ENCODE assay signal across 9 cellular contexts in genomic region chr2:20421988-20422678, GRCh38. TPM values are rescaled to one million over a fixed set of nuclear protein-coding genes. Genes with fewer than 3 reads are reported as not detected.
A peak's percentile ranks its signal among the peaks of the same experiment; 100 is the strongest.
DNase-seq lines count a peak whose midpoint lies in the region; ATAC-seq, FAIRE-seq and TF ChIP-seq lines count a peak whose summit lies in the region.
"Had no signal": no experiment of that assay in that cellular context is flagged by ENCODE, and none has a peak within 500 bp of the region (broad histone marks: within the 10 kb centered on the region; RNA-seq: fewer than 3 reads in every experiment).

No MANE protein-coding gene starts in this region.

- intact Hi-C loops in kidney (cut with DNase I): no loop called here

- H3K9me3 Mint-ChIP-seq in activated naive CD4-positive, alpha-beta T cell treated with anti-CD3 and anti-CD28 coated beads, Interleukin-2, amount 10 ng/mL, durations not matched to agents 7 days and 5 days: no peaks in the 10 kb centered on the region

- peaks cover 9% of the 10 kb centered on the region for H3F3A ChIP-seq in smooth muscle cell (ENCODE audit: low read depth)

- 72% methylated on average over 11 of the region's 11 CpGs for WGBS in smooth muscle cell (ENCODE audit: low lambda C conversion rate)

- no peaks in the 10 kb centered on the region for H3K36me3 Mint-ChIP-seq in activated naive CD4-positive, alpha-beta T cell treated with anti-CD3 and anti-CD28 coated beads, Interleukin-2, amount 10 ng/mL, durations not matched to agents 7 days and 5 days

- H3K27ac ChIP-seq in kidney (ENCODE audit: low read depth in 2 of 2, low read length in 2 of 2) (peak overlapping the region in 1 of 2 donors; percentile 0), smooth muscle cell (ENCODE audit: low read depth) (no peak overlapping the region)

- H3K4me3 Mint-ChIP-seq in activated naive CD4-positive, alpha-beta T cell treated with anti-CD3 and anti-CD28 coated beads, Interleukin-2, amount 10 ng/mL, durations not matched to agents 7 days and 5 days: no peak overlapping the region
- H3K4me3 Mint-ChIP-seq: activated CD4-positive, alpha-beta T cell treated with anti-CD3 and anti-CD28 coated beads for 36 hours had no signal

- no peak overlapping the region for H3K27ac Mint-ChIP-seq in activated naive CD4-positive, alpha-beta T cell treated with anti-CD3 and anti-CD28 coated beads, Interleukin-2, amount 10 ng/mL, durations not matched to agents 7 days and 5 days
- H3K27ac Mint-ChIP-seq: activated CD4-positive, alpha-beta T cell treated with anti-CD3 and anti-CD28 coated beads for 36 hours had no signal

- H2AFZ ChIP-seq in smooth muscle cell (ENCODE audit: low read depth): no peak overlapping the region

- CTCF ChIA-PET in activated naive CD4-positive, alpha-beta T cell treated with anti-CD3 and anti-CD28 coated beads, Interleukin-2, amount 10 ng/mL, durations not matched to agents 7 days and 5 days (lab: Charles Lee): interaction anchor here (0.8 to 6.7 kb wide), 8 partner anchors 10 to 286 kb away, joined by 3 to 82 read pairs (median 6); partner anchors contain the start of gene RHOB

- in situ Hi-C loops in astrocyte of the cerebellum (cut with HindIII; ENCODE audit: low sequenced_read_pairs): no loop called here

- no peaks in the 10 kb centered on the region for H3K27me3 ChIP-seq in smooth muscle cell (ENCODE audit: low read depth)

- DNase-seq in H54 (ENCODE audit: insufficient read length, low spot score): peak; percentile 52
- peak; percentile 80 for DNase-seq in astrocyte of the cerebellum (ENCODE audit: low read depth)
- peak; percentile 95 for DNase-seq in kidney
- DNase-seq in smooth muscle cell (lab: John Stamatoyannopoulos, UW; ENCODE audit: unreplicated experiment): no peak
- no peak for DNase-seq in HuH-7.5 (ENCODE audit: low spot score)
- no peak for DNase-seq in NCI-H524 (lab: John Stamatoyannopoulos, UW)
- DNase-seq in activated naive CD4-positive, alpha-beta T cell treated with anti-CD3 and anti-CD28 coated beads, Interleukin-2, amount 10 ng/mL, durations not matched to agents 7 days and 5 days: no peak

- H3K4me1 ChIP-seq in kidney (ENCODE audit: control insufficient read depth in 1 of 2, insufficient read depth in 1 of 2, low read depth in 1 of 2, low read length in 2 of 2) (peaks cover 10 to 28% of the 10 kb centered on the region in 2 donors), smooth muscle cell (ENCODE audit: low read depth) (peaks cover 13% of the 10 kb centered on the region)

- ATAC-seq in GM21423 (IDR thresholded peaks at IDR 0.05; ENCODE audit: unreplicated experiment): no peak

- H3K79me2 ChIP-seq in smooth muscle cell (ENCODE audit: low read depth): no peaks in the 10 kb centered on the region

- H3K9ac ChIP-seq in kidney (ENCODE audit: low read length in 2 of 2) (no peak overlapping the region), smooth muscle cell (ENCODE audit: low read depth) (no peak overlapping the region)

- H3K4me2 ChIP-seq in smooth muscle cell: peak overlapping the region; percentile 17

- peaks cover 26% of the 10 kb centered on the region for H3K4me1 Mint-ChIP-seq in activated naive CD4-positive, alpha-beta T cell treated with anti-CD3 and anti-CD28 coated beads, Interleukin-2, amount 10 ng/mL, durations not matched to agents 7 days and 5 days

- H3K36me3 ChIP-seq in kidney (ENCODE audit: control insufficient read depth in 1 of 2, insufficient read depth in 2 of 2, low read length in 2 of 2) (no peaks in the 10 kb centered on the region), smooth muscle cell (ENCODE audit: low read depth) (no peaks in the 10 kb centered on the region)

- H3K9me3 ChIP-seq in kidney (ENCODE audit: control insufficient read depth in 1 of 2, low read length in 2 of 2) (no peaks in the 10 kb centered on the region), smooth muscle cell (replicated peaks; ENCODE audit: low read depth) (no peaks in the 10 kb centered on the region)

- peaks cover 33% of the 10 kb centered on the region for H3K27me3 Mint-ChIP-seq in activated naive CD4-positive, alpha-beta T cell treated with anti-CD3 and anti-CD28 coated beads, Interleukin-2, amount 10 ng/mL, durations not matched to agents 7 days and 5 days

- H4K20me1 ChIP-seq in smooth muscle cell (ENCODE audit: low read depth): no peaks in the 10 kb centered on the region

- FAIRE-seq in H54 (lab: Jason Lieb, UNC): no peak
- no peak for FAIRE-seq in kidney (lab: Jason Lieb, UNC)

- H3K4me3 ChIP-seq in astrocyte of the cerebellum (ENCODE audit: low read depth, low read length) (no peak overlapping the region), kidney (ENCODE audit: low read length in 2 of 2) (no peak overlapping the region), smooth muscle cell (no peak overlapping the region)

- TF ChIP-seq CTCF in astrocyte of the cerebellum (IDR thresholded peaks at IDR 0.05; ENCODE audit: low read depth, low read length, missing control alignments) (no peak), kidney (IDR thresholded peaks at IDR 0.05; ENCODE audit: borderline replicate concordance, extremely low read depth, insufficient read depth) (no peak), smooth muscle cell (IDR thresholded peaks at IDR 0.05; ENCODE audit: borderline replicate concordance, insufficient read depth, poor library complexity, severe bottlenecking) (no peak)

- no peak for TF ChIP-seq POLR2A in H54 (IDR thresholded peaks at IDR 0.05; ENCODE audit: low read depth, low read length)

RNA-seq across cellular contexts. Expression of gene RHOB, which starts 24.7 kb away (rescaled TPM):
- 487 TPM for total RNA-seq in kidney
- polyA plus RNA-seq in kidney (ENCODE audit: insufficient read depth, low read depth, low replicate concordance): 241 TPM
- 218 and 231 TPM in 2 replicates for total RNA-seq in smooth muscle cell
- polyA plus RNA-seq in smooth muscle cell: 75.9 and 78.1 TPM in 2 replicates

Comparison
In these comparisons a context has a peak if more than half of its experiments do, and no peak if none do; other contexts are left out.
1. DNase-seq: peak in H54 (single experiment), astrocyte of the cerebellum (single experiment) and kidney (single experiment); none in smooth muscle cell (single experiment), HuH-7.5 (single experiment), NCI-H524 (0 of 2) and activated naive CD4-positive, alpha-beta T cell treated with anti-CD3 and anti-CD28 coated beads, Interleukin-2, amount 10 ng/mL, durations not matched to agents 7 days and 5 days (single experiment).